Comparison of ENCODE assay signal across 1 cellular context in genomic region chr15:31150732-31151212, GRCh38.
TF ChIP-seq lines count a peak whose summit lies in the region.

No MANE protein-coding gene starts in this region.

TF ChIP-seq in GM23338, 12 proteins besides CTCF, POLR2A, EP300 and RAD21:
- TF ChIP-seq EZH2phosphoT487 (IDR thresholded peaks at IDR 0.05; ENCODE audit: unreplicated experiment) (no peak), NANOG (IDR thresholded peaks at IDR 0.05; ENCODE audit: borderline replicate concordance) (no peak)
